ENCODE assay signal across 16 cellular contexts in the genomic region with DNA sequence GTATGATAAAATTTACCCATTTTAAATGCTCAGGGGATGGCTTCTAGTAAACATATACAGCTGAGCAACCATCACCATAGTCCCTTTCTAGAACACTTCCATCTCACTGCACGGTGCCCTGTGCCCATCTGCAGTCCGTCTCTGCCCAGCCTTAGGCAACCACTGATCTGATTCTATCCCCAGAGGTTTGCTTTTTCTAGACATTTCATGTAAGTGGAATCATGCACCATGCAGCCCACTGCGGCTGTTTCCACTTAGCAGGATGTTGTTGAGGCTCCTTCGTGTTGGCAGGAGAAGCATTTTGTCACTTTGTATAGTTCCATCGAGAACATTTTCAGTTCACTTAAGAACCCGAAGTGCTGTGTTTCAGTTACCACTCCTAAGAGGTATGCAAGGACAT. TPM values are rescaled to one million over a fixed set of nuclear protein-coding genes. Genes with fewer than 3 reads are reported as not detected.
DNase-seq lines count a peak whose midpoint lies in the region; ATAC-seq and TF ChIP-seq lines count a peak whose summit lies in the region.
"Had no signal": no experiment of that assay in that cellular context is flagged by ENCODE, and none has a peak within 500 bp of the region (broad histone marks: within the 10 kb centered on the region; RNA-seq: fewer than 3 reads in every experiment).

No MANE protein-coding gene starts in this region.

- H3K36me3 ChIP-seq in BLaER1 = peaks cover 51% of the 10 kb centered on the region

- H3K9me3 ChIP-seq in BLaER1 = peaks cover 22% of the 10 kb centered on the region

- H3K4me3 Mint-ChIP-seq in osteocyte (ENCODE audit: unreplicated experiment) = no peak overlapping the region
- H3K4me3 Mint-ChIP-seq: CD4-positive, alpha-beta T cell; GM23338 had no signal

- H3K27ac Mint-ChIP-seq in osteocyte (ENCODE audit: unreplicated experiment) = no peak overlapping the region
- H3K27ac Mint-ChIP-seq: CD4-positive, alpha-beta T cell; GM23338 had no signal

- no peak overlapping the region for H3K27ac ChIP-seq in BLaER1
- H3K27ac ChIP-seq: HL-60 had no signal

- H3K36me3 Mint-ChIP-seq in osteocyte (ENCODE audit: unreplicated experiment) = peaks cover 2% of the 10 kb centered on the region

- no peak for TF ChIP-seq CTCF in osteocyte (IDR thresholded peaks at IDR 0.05)

- H3K9ac ChIP-seq in BLaER1 = no peak overlapping the region

- ATAC-seq in SK-N-SH treated with all-trans-retinoic acid at 6 μM for 48 hours = no peak
- no peak for ATAC-seq in GM19397 (IDR thresholded peaks at IDR 0.05; ENCODE audit: unreplicated experiment)
- ATAC-seq: GM23338 had no signal

- H3K27me3 ChIP-seq in BLaER1 = no peaks in the 10 kb centered on the region

- H4K20me1 ChIP-seq in BLaER1 = no peaks in the 10 kb centered on the region

- no peak overlapping the region for H3K4me3 ChIP-seq in BLaER1
- H3K4me3 ChIP-seq: GM23338 had no signal

- no peaks in the 10 kb centered on the region for H3K9me3 Mint-ChIP-seq in osteocyte (ENCODE audit: unreplicated experiment)
- H3K9me3 Mint-ChIP-seq: CD4-positive, alpha-beta T cell had no signal

- DNase-seq in fibroblast of gingiva (ENCODE audit: low read depth) = peak; percentile 58
- peak; percentile 32 for DNase-seq in osteocyte (ENCODE audit: extremely low spot score, unreplicated experiment)
- no peak for DNase-seq in NCI-H1417 treated with DMSO at 0.1 percent for 48 hours (lab: John Stamatoyannopoulos, UW)
- DNase-seq in occipital lobe (lab: John Stamatoyannopoulos, UW) = no peak
- DNase-seq: 8988T; AML-193; C1 segment of cervical spinal cord; Calu3; CD4-positive, alpha-beta T cell; DMS 273 treated with DMSO at 0.1 percent for 48 hours; H7 had no signal

- peaks cover 43% of the 10 kb centered on the region for H3K4me1 ChIP-seq in BLaER1

- H3K4me2 ChIP-seq in BLaER1 = peak overlapping the region; percentile 63
- H3K4me2 ChIP-seq: GM23338 had no signal

- H3K27me3 Mint-ChIP-seq in osteocyte (ENCODE audit: unreplicated experiment) = no peaks in the 10 kb centered on the region

- no peaks in the 10 kb centered on the region for H3K4me1 Mint-ChIP-seq in osteocyte (ENCODE audit: unreplicated experiment)
- H3K4me1 Mint-ChIP-seq: GM23338 had no signal

TF ChIP-seq in SK-N-SH treated with all-trans-retinoic acid at 6 μM for 48 hours, 23 proteins besides CTCF, POLR2A, EP300 and RAD21:
- peak; percentile 24; the same call in 1 of the 2 replicates for TF ChIP-seq TCF4 (CRISPR knock-in tag; IDR thresholded peaks at IDR 0.05; ENCODE audit: borderline replicate concordance)
- TF ChIP-seq PPARA (CRISPR knock-in tag; IDR thresholded peaks at IDR 0.05; ENCODE audit: borderline replicate concordance) = no peak
- TF ChIP-seq, protein P1, sequence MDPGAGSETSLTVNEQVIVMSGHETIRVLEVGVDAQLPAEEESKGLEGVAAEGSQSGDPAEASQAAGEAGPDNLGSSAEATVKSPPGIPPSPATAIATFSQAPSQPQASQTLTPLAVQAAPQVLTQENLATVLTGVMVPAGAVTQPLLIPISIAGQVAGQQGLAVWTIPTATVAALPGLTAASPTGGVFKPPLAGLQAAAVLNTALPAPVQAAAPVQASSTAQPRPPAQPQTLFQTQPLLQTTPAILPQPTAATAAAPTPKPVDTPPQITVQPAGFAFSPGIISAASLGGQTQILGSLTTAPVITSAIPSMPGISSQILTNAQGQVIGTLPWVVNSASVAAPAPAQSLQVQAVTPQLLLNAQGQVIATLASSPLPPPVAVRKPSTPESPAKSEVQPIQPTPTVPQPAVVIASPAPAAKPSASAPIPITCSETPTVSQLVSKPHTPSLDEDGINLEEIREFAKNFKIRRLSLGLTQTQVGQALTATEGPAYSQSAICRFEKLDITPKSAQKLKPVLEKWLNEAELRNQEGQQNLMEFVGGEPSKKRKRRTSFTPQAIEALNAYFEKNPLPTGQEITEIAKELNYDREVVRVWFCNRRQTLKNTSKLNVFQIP (CRISPR knock-in tag; IDR thresholded peaks at IDR 0.05; ENCODE audit: borderline replicate concordance, low read depth) = no peak
- TF ChIP-seq ZNF8 (CRISPR knock-in tag; IDR thresholded peaks at IDR 0.05) = no peak
- TF ChIP-seq ZFP30 (CRISPR knock-in tag; IDR thresholded peaks at IDR 0.05) = no peak
- TF ChIP-seq, protein P2, sequence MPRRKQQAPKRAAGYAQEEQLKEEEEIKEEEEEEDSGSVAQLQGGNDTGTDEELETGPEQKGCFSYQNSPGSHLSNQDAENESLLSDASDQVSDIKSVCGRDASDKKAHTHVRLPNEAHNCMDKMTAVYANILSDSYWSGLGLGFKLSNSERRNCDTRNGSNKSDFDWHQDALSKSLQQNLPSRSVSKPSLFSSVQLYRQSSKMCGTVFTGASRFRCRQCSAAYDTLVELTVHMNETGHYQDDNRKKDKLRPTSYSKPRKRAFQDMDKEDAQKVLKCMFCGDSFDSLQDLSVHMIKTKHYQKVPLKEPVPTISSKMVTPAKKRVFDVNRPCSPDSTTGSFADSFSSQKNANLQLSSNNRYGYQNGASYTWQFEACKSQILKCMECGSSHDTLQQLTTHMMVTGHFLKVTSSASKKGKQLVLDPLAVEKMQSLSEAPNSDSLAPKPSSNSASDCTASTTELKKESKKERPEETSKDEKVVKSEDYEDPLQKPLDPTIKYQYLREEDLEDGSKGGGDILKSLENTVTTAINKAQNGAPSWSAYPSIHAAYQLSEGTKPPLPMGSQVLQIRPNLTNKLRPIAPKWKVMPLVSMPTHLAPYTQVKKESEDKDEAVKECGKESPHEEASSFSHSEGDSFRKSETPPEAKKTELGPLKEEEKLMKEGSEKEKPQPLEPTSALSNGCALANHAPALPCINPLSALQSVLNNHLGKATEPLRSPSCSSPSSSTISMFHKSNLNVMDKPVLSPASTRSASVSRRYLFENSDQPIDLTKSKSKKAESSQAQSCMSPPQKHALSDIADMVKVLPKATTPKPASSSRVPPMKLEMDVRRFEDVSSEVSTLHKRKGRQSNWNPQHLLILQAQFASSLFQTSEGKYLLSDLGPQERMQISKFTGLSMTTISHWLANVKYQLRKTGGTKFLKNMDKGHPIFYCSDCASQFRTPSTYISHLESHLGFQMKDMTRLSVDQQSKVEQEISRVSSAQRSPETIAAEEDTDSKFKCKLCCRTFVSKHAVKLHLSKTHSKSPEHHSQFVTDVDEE (CRISPR knock-in tag; IDR thresholded peaks at IDR 0.05) = no peak

RNA-seq across cellular contexts. Expression of a gene that starts 27.8 kb away (rescaled TPM):
- total RNA-seq in osteocyte (112 and 116 TPM in 2 replicates), occipital lobe (39.5 TPM)

RNA-seq across cellular contexts. Expression of a gene that starts 40.7 kb away (rescaled TPM):
- total RNA-seq in osteocyte (8.5 and 8.8 TPM in 2 replicates), occipital lobe (3.3 TPM)

Comparison
In these comparisons a context has a peak if more than half of its experiments do, and no peak if none do; other contexts are left out.
1. DNase-seq: peak in fibroblast of gingiva (single experiment) and osteocyte (single experiment); none in NCI-H1417 treated with DMSO at 0.1 percent for 48 hours (single experiment) and occipital lobe (single experiment).